8 cellular contexts compared by ENCODE assay signal in the genomic region with DNA sequence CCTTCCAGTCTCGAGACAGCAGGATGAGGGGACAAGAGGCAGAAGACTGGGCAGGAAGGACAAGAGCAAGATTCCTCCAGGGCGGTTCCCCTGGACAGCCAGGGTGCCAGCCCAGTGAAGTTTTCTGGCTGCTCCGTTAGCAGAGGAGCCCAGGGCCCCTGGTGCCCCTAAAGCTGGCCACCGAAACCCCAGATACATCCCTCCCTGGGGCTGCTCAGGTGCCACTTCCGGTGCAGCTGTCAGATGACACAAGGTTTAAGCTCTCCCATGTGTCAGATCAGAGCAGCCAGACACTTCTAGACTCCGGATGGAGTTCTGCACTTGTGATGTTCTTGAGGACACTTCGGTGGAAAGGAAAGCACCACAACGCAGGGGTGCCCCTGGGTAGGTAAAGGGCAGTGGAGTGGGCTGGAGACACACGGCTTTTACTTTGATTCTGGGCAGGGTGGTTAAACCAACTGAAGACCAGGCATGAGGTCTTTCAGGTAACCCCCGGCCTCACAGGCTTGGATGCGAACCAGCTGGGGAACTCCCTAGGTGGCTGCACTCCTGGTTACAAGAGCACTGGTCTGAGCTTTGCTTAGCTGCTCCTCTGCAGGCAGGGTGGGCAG.
DNase-seq lines count a peak whose midpoint lies in the region; ATAC-seq lines count a peak whose summit lies in the region.

No MANE protein-coding gene starts in this region.

- H3K4me3 ChIP-seq in skin epidermis = no peak overlapping the region

- peak overlapping the region in 16 of 21 experiments; percentile 28 to 88 (median 75) for H3K27ac ChIP-seq in skin epidermis

- peak; percentile 73 for ATAC-seq in HG03469 (IDR thresholded peaks at IDR 0.05; ENCODE audit: unreplicated experiment)

- peak; percentile 56 for DNase-seq in stimulated activated CD4-positive, alpha-beta T cell treated with anti-CD3 and anti-CD28 coated beads, Interleukin-1b, Interleukin-23, amount 100 ng/mL, for 48 hours
- DNase-seq in stimulated activated CD4-positive, alpha-beta T cell treated with anti-CD3 and anti-CD28 coated beads, Interleukin-12 subunit alpha, Interleukin-12 subunit beta, amount 100 ng/mL, for 4 hours = no peak
- DNase-seq in activated effector memory CD4-positive, alpha-beta T cell treated with anti-CD3 and anti-CD28 coated beads, Interleukin-2, amount 50 U/mL, for 16 hours = peak; percentile 86
- DNase-seq in NCI-H226 (no peak), DMS 273 treated with DMSO at 0.1 percent for 48 hours (lab: John Stamatoyannopoulos, UW) (no peak), pons (ENCODE audit: low spot score) (no peak)

Comparison
In these comparisons a context has a peak if more than half of its experiments do, and no peak if none do; other contexts are left out.
1. DNase-seq: peak in stimulated activated CD4-positive, alpha-beta T cell treated with anti-CD3 and anti-CD28 coated beads, Interleukin-1b, Interleukin-23, amount 100 ng/mL, for 48 hours (single experiment) and activated effector memory CD4-positive, alpha-beta T cell treated with anti-CD3 and anti-CD28 coated beads, Interleukin-2, amount 50 U/mL, for 16 hours (single experiment); none in stimulated activated CD4-positive, alpha-beta T cell treated with anti-CD3 and anti-CD28 coated beads, Interleukin-12 subunit alpha, Interleukin-12 subunit beta, amount 100 ng/mL, for 4 hours (single experiment), NCI-H226 (single experiment), DMS 273 treated with DMSO at 0.1 percent for 48 hours (single experiment) and pons (single experiment).